In genomic region chr16:51113254-51114125, GRCh38 we compare ENCODE assay signal across 15 cellular contexts. TPM values are rescaled to one million over a fixed set of nuclear protein-coding genes. Genes with fewer than 3 reads are reported as not detected.
DNase-seq lines count a peak whose midpoint lies in the region; ATAC-seq and TF ChIP-seq lines count a peak whose summit lies in the region.
"Had no signal": no experiment of that assay in that cellular context is flagged by ENCODE, and none has a peak within 500 bp of the region (broad histone marks: within the 10 kb centered on the region; RNA-seq: fewer than 3 reads in every experiment).

No MANE protein-coding gene starts in this region.

- H3K4me2 ChIP-seq in PC-3 (ENCODE audit: low read length), result no peak overlapping the region

- H3K27ac ChIP-seq in dorsolateral prefrontal cortex, result peak overlapping the region in 2 of 59 donors; percentile 1 to 12
- H3K27ac ChIP-seq in PC-3 (ENCODE audit: low read length), result no peak overlapping the region

- TF ChIP-seq CTCF in GM12864 (IDR thresholded peaks at IDR 0.05; ENCODE audit: low read depth, low read length, missing control alignments), result no peak
- TF ChIP-seq CTCF in dorsolateral prefrontal cortex (IDR thresholded peaks at IDR 0.05 in 54 of 56, conservative IDR thresholded peaks at IDR 0.05 in 2 of 56; ENCODE audit: low read depth in 1 of 56, partially characterized antibody in 56 of 56), result no peak
- no peak for TF ChIP-seq CTCF in nephron progenitor cell (IDR thresholded peaks at IDR 0.05)
- TF ChIP-seq CTCF in PC-3 (conservative IDR thresholded peaks at IDR 0.05; ENCODE audit: low read depth, low read length), result no peak

- H3K9me3 Mint-ChIP-seq in nephron progenitor cell, result peaks cover 7% of the 10 kb centered on the region
- H3K9me3 Mint-ChIP-seq: activated T-cell treated with anti-CD3 and anti-CD28 coated beads, Interleukin-2, amount 50 U/mL, for 4 hours had no signal

- no peaks in the 10 kb centered on the region for H3K36me3 Mint-ChIP-seq in nephron progenitor cell (ENCODE audit: low read depth)

- POLR2A ChIA-PET in PC-3 (lab: Charles Lee; ENCODE audit: unreplicated experiment), result no interaction called here

- H3K36me3 ChIP-seq in H7 (replicated peaks; ENCODE audit: control insufficient read depth, insufficient read depth, low read length) (no peaks in the 10 kb centered on the region), PC-3 (ENCODE audit: low read depth, low read length) (no peaks in the 10 kb centered on the region)

- H3K9ac ChIP-seq in PC-3 (ENCODE audit: low read length), result no peak overlapping the region

- CTCF ChIA-PET in PC-3 (lab: Charles Lee), result no interaction called here

- H3K4me3 ChIP-seq in GM12864 (ENCODE audit: low read depth, low read length) (peak overlapping the region; percentile 32), H7 (ENCODE audit: insufficient read depth, low read depth, low read length) (peak overlapping the region; percentile 19), dorsolateral prefrontal cortex (peak overlapping the region in 57 of 59 donors; percentile 3 to 68 (median 44)), PC-3 (ENCODE audit: low read length) (no peak overlapping the region)

- H3K4me1 Mint-ChIP-seq in nephron progenitor cell, result peaks cover 64% of the 10 kb centered on the region

- H3K27me3 ChIP-seq in H7 (ENCODE audit: control insufficient read depth, insufficient read depth, low read length), result peaks cover 12% of the 10 kb centered on the region
- peaks cover 0 to 43% (median 9%) of the 10 kb centered on the region in 45 donors for H3K27me3 ChIP-seq in dorsolateral prefrontal cortex
- H3K27me3 ChIP-seq in PC-3 (ENCODE audit: low read length), result no peaks in the 10 kb centered on the region

- no peak for ATAC-seq in PC-3
- ATAC-seq: activated T-cell treated with anti-CD3 and anti-CD28 coated beads, Interleukin-2, amount 50 U/mL, for 4 hours had no signal

- intact Hi-C loops in dorsolateral prefrontal cortex (cut with DNase I) (no loop called here), PC-3 (cut with micrococcal nuclease) (no loop called here)

- no peaks in the 10 kb centered on the region for H3F3A ChIP-seq in PC-3 (ENCODE audit: low read length, unreplicated experiment)

- BruUV-seq in PC-3 (replicated peaks; lab: Mats Ljungman, UMichigan), result no TSS peak

- no peak overlapping the region for H2AFZ ChIP-seq in PC-3 (ENCODE audit: low read length)

- peak overlapping the region; percentile 78 for H3K4me3 Mint-ChIP-seq in nephron progenitor cell
- H3K4me3 Mint-ChIP-seq: activated B cell treated with CpG ODN at 0.5 μM for 24 hours; activated T-cell treated with anti-CD3 and anti-CD28 coated beads, Interleukin-2, amount 50 U/mL, for 4 hours; stimulated activated naive CD8-positive, alpha-beta T cell treated with anti-CD3 and anti-CD28 coated beads, Interleukin-15, Interleukin-2, amounts not matched to agents 100 ng/mL and 50 ng/mL, for 24 hours had no signal

- H3K27me3 Mint-ChIP-seq in nephron progenitor cell (ENCODE audit: low read depth, poor library complexity), result peaks cover 16% of the 10 kb centered on the region

- H3K9me3 ChIP-seq in PC-3 (ENCODE audit: low read length), result no peaks in the 10 kb centered on the region

- no peaks in the 10 kb centered on the region for H3K9me2 ChIP-seq in PC-3 (replicated peaks; ENCODE audit: low read length)

- no peaks in the 10 kb centered on the region for H3K4me1 ChIP-seq in PC-3 (ENCODE audit: insufficient read depth, low read length)

- no peaks in the 10 kb centered on the region for H3K79me2 ChIP-seq in PC-3 (ENCODE audit: low read length)

- no peak overlapping the region for H3K27ac Mint-ChIP-seq in nephron progenitor cell
- H3K27ac Mint-ChIP-seq: activated B cell treated with CpG ODN at 0.5 μM for 24 hours; stimulated activated naive CD8-positive, alpha-beta T cell treated with anti-CD3 and anti-CD28 coated beads, Interleukin-15, Interleukin-2, amounts not matched to agents 100 ng/mL and 50 ng/mL, for 24 hours had no signal

- no peaks in the 10 kb centered on the region for H4K20me1 ChIP-seq in PC-3 (ENCODE audit: low read length)

- DNase-seq in GM12864 (ENCODE audit: low read depth) (no peak), H7 (peak; percentile 80), dorsolateral prefrontal cortex (no peak), nephron progenitor cell (peak; percentile 56), EL (no peak), PC-3 (no peak), SIG-M5 treated with dmso at 0.1 percent for 504 hours (lab: John Stamatoyannopoulos, UW; ENCODE audit: unreplicated experiment) (no peak), NCI-H526 treated with DMSO at 0.1 percent for 48 hours (lab: John Stamatoyannopoulos, UW) (no peak)
- DNase-seq: activated B cell treated with CpG ODN at 0.5 μM for 24 hours; activated T-cell treated with anti-CD3 and anti-CD28 coated beads, Interleukin-2, amount 50 U/mL, for 4 hours; effector CD4-positive, alpha-beta T cell; NCI-H1694 treated with DMSO at 0.1 percent for 48 hours; stimulated activated CD4-positive, alpha-beta T cell treated with anti-CD3 and anti-CD28 coated beads, Interleukin-4, amount 100 ng/mL, for 4 hours had no signal

RNA-seq across cellular contexts. Expression of gene SALL1, which starts 37.6 kb away (rescaled TPM):
- total RNA-seq in H7 (2014; rRNA removed; shearing (Covaris generic)), result 33.4 and 38.2 TPM in 2 replicates
- 10 to 100 TPM; 18.0 to 84.0 (median 32.7) TPM for total RNA-seq in dorsolateral prefrontal cortex
- total RNA-seq in PC-3 (2014; rRNA removed), result not detected in 2 replicates
- total RNA-seq: activated B cell treated with CpG ODN at 0.5 μM for 24 hours; activated T-cell treated with anti-CD3 and anti-CD28 coated beads, Interleukin-2, amount 50 U/mL, for 4 hours; pulmonary artery endothelial cell had no signal

Comparison
In these comparisons a context has a peak if more than half of its experiments do, and no peak if none do; other contexts are left out.
1. DNase-seq: peak in H7 (single experiment) and nephron progenitor cell (single experiment); none in GM12864 (single experiment), dorsolateral prefrontal cortex (0 of 10), EL (single experiment), PC-3 (single experiment), SIG-M5 treated with dmso at 0.1 percent for 504 hours (single experiment) and NCI-H526 treated with DMSO at 0.1 percent for 48 hours (single experiment).
2. RNA of gene SALL1, which starts 37.6 kb away (total RNA-seq): 33.4 to 38.2 TPM in H7 and 18.0 to 84.0 TPM in dorsolateral prefrontal cortex; not detected in PC-3; every median in the first group is over 10 times any median in the second.